In genomic region chr2:226671177-226671676, GRCh38 we compare ENCODE assay signal across 18 cellular contexts.
DNase-seq lines count a peak whose midpoint lies in the region; ATAC-seq and TF ChIP-seq lines count a peak whose summit lies in the region.
"Had no signal": no experiment of that assay in that cellular context is flagged by ENCODE, and none has a peak within 500 bp of the region (broad histone marks: within the 10 kb centered on the region; RNA-seq: fewer than 3 reads in every experiment).

No MANE protein-coding gene starts in this region.

- BruUV-seq in IMR-90 (replicated peaks; lab: Mats Ljungman, UMichigan) = no TSS peak

- dilution Hi-C loops in IMR-90 (cut with HindIII; ENCODE audit: low sequenced_read_pairs, unreplicated experiment) = no loop called here

- peaks cover 6% of the 10 kb centered on the region for H3K4me1 ChIP-seq in IMR-90 (ENCODE audit: control insufficient read depth, insufficient read depth, low read length)
- H3K4me1 ChIP-seq in psoas muscle = peaks cover 17% of the 10 kb centered on the region

- DNase-seq in IMR-90 (no peak), SKM-1 treated with dmso at 0.1 percent for 144 hours (lab: John Stamatoyannopoulos, UW; ENCODE audit: unreplicated experiment) (peak; percentile 13), left cardiac atrium (no peak), psoas muscle (no peak), GDM1 (lab: John Stamatoyannopoulos, UW) (no peak)
- no peak for DNase-seq in stimulated activated CD4-positive, alpha-beta T cell treated with anti-CD3 and anti-CD28 coated beads, Interleukin-12 subunit alpha, Interleukin-12 subunit beta, amount 100 ng/mL, for 4 hours
- no peak for DNase-seq in activated CD4-positive, alpha-beta T cell treated with anti-CD3 and anti-CD28 coated beads, Interleukin-2, amount 50 U/mL, for 48 hours
- no peak for DNase-seq in stimulated activated CD4-positive, alpha-beta T cell treated with anti-CD3 and anti-CD28 coated beads, Interleukin-2, amount 100 ng/mL, for 48 hours
- DNase-seq: aorta; cortex of kidney; DMS53; NCI-H1105 treated with DMSO at 0.1 percent for 48 hours; stimulated activated naive CD4-positive, alpha-beta T cell treated with Interleukin-2 at 50 U/mL for 16 hours had no signal

- no peaks in the 10 kb centered on the region for H3K9me1 ChIP-seq in IMR-90 (ENCODE audit: insufficient read depth, low read length)

- H4K91ac ChIP-seq in IMR-90 (ENCODE audit: insufficient read depth, low read depth, low read length) = no peak overlapping the region

- POLR2A ChIA-PET in IMR-90 (lab: Charles Lee; ENCODE audit: unreplicated experiment) = no interaction called here

- no peak overlapping the region for H3K4ac ChIP-seq in IMR-90 (ENCODE audit: low read depth, low read length)

- no peak overlapping the region for H2BK5ac ChIP-seq in IMR-90 (ENCODE audit: low read depth, low read length, poor library complexity, severe bottlenecking)

- CTCF ChIA-PET in IMR-90 (lab: Yijun Ruan, JAX) = no interaction called here

- H3K4me2 ChIP-seq in IMR-90 (ENCODE audit: low read depth, low read length) = no peak overlapping the region

- H2BK15ac ChIP-seq in IMR-90 (ENCODE audit: low read depth, low read length) = 0 out of 3 replicates have a peak overlapping the region, but pooled peaks have one; percentile 17

- no peak overlapping the region for H3K18ac ChIP-seq in IMR-90 (ENCODE audit: low read depth, low read length)

- TF ChIP-seq CTCF in IMR-90 (conservative IDR thresholded peaks at IDR 0.05; ENCODE audit: low read depth, low read length) (no peak), psoas muscle (IDR thresholded peaks at IDR 0.05) (no peak)

- H3K36me3 ChIP-seq in IMR-90 (ENCODE audit: control insufficient read depth, insufficient read depth, low read length) = no peaks in the 10 kb centered on the region
- H3K36me3 ChIP-seq in psoas muscle (ENCODE audit: insufficient read depth in 1 of 2, low read depth in 1 of 2) = no peaks in the 10 kb centered on the region
- H3K36me3 ChIP-seq: BLaER1 treated with 17β-estradiol and CSF1 and Interleukin-3, amounts not matched to agents 10 nM and 100 nM had no signal

- H2BK120ac ChIP-seq in IMR-90 (ENCODE audit: low read depth, low read length) = no peak overlapping the region

- TF ChIP-seq RAD21 in IMR-90 (IDR thresholded peaks at IDR 0.05; ENCODE audit: low read length) = no peak

- no peak overlapping the region for H2BK20ac ChIP-seq in IMR-90 (ENCODE audit: low read depth, low read length)

- H3K79me1 ChIP-seq in IMR-90 (ENCODE audit: low read depth in 1 of 2, low read length in 2 of 2) = no peaks in the 10 kb centered on the region

- no peaks in the 10 kb centered on the region for H4K20me1 ChIP-seq in IMR-90 (ENCODE audit: insufficient read depth, low read length)
- H4K20me1 ChIP-seq: BLaER1 treated with 17β-estradiol and CSF1 and Interleukin-3, amounts not matched to agents 10 nM and 100 nM had no signal

- intact Hi-C loops in IMR-90 (cut with micrococcal nuclease) = no loop called here
- intact Hi-C loops in left cardiac atrium (cut with DNase I) = no loop called here
- intact Hi-C loops in psoas muscle (cut with DNase I) = no loop called here

- H2AK9ac ChIP-seq in IMR-90 (replicated peaks; ENCODE audit: low read depth, low read length, poor library complexity) = no peak overlapping the region

- H3K14ac ChIP-seq in IMR-90 (replicated peaks; ENCODE audit: low read depth, low read length) = no peak overlapping the region

- ATAC-seq in IMR-90 (ENCODE audit: low read depth) (no peak), left cardiac atrium (peak; percentile 7 to 80), psoas muscle (peak; percentile 60 to 81 (median 72))
- ATAC-seq: activated T-helper 17 cell treated with anti-CD3 and anti-CD28 coated beads, Interleukin-2, amount 50 U/mL, for 72 hours; SK-N-SH treated with all-trans-retinoic acid at 6 μM for 48 hours had no signal

- H3K27me3 ChIP-seq in IMR-90 (ENCODE audit: control insufficient read depth, insufficient read depth, low read length) = no peaks in the 10 kb centered on the region
- no peaks in the 10 kb centered on the region for H3K27me3 ChIP-seq in psoas muscle (ENCODE audit: insufficient read depth in 3 of 3, low read length in 2 of 3)

- no peak overlapping the region for H4K5ac ChIP-seq in IMR-90 (ENCODE audit: low read depth, low read length)

- no peak overlapping the region for H4K8ac ChIP-seq in IMR-90 (ENCODE audit: low read depth in 2 of 2, low read length in 2 of 2)

- no peak overlapping the region for H3K9ac ChIP-seq in IMR-90 (ENCODE audit: low read depth, low read length)
- H3K9ac ChIP-seq: BLaER1 treated with 17β-estradiol and CSF1 and Interleukin-3, amounts not matched to agents 10 nM and 100 nM had no signal

- H2AFZ ChIP-seq in IMR-90 (replicated peaks; ENCODE audit: low read length, poor library complexity) = no peak overlapping the region

- H3K56ac ChIP-seq in IMR-90 (ENCODE audit: extremely low read depth, insufficient read depth, low read length) = no peak overlapping the region

- no peaks in the 10 kb centered on the region for H3K9me3 ChIP-seq in IMR-90 (ENCODE audit: control insufficient read depth, insufficient read depth, low read length)
- H3K9me3 ChIP-seq in psoas muscle = no peaks in the 10 kb centered on the region

- H3K27ac ChIP-seq in IMR-90 (ENCODE audit: insufficient read depth, low read length) (no peak overlapping the region), psoas muscle (peak overlapping the region; percentile 76)
- H3K27ac ChIP-seq: BLaER1 treated with 17β-estradiol and CSF1 and Interleukin-3, amounts not matched to agents 10 nM and 100 nM; VCaP had no signal

- no peak overlapping the region for H3K4me3 ChIP-seq in IMR-90 (ENCODE audit: insufficient read depth, low read depth, low read length)
- H3K4me3 ChIP-seq in psoas muscle = no peak overlapping the region
- H3K4me3 ChIP-seq: BLaER1 treated with 17β-estradiol and CSF1 and Interleukin-3, amounts not matched to agents 10 nM and 100 nM; lung had no signal

- no CpG with 5 or more reads among the region's 4 CpGs for WGBS in IMR-90 (ENCODE audit: extremely low coverage in 2 of 2, insufficient read length in 1 of 2), 2 experiments
- 20 to 33% (median 20%) methylated on average over 4 of the region's 4 CpGs for WGBS in psoas muscle, 3 donors

- in situ Hi-C loops in IMR-90 (cut with MboI; ENCODE audit: low sequenced_read_pairs) = no loop called here

- no peak overlapping the region for H3K23ac ChIP-seq in IMR-90 (ENCODE audit: low read depth, low read length)

- H2AK5ac ChIP-seq in IMR-90 (ENCODE audit: low read depth, low read length) = no peak overlapping the region

- TF ChIP-seq POLR2A in IMR-90 (IDR thresholded peaks at IDR 0.05; ENCODE audit: low read depth, low read length) = no peak

TF ChIP-seq in IMR-90, 13 proteins besides CTCF, POLR2A, EP300 and RAD21:
- TF ChIP-seq NFE2L2 (IDR thresholded peaks at IDR 0.05; ENCODE audit: low read depth, low read length) (no peak), BHLHE40 (IDR thresholded peaks at IDR 0.05; ENCODE audit: low read depth, low read length) (no peak), MXI1 (IDR thresholded peaks at IDR 0.05; ENCODE audit: borderline replicate concordance, low read depth, low read length) (no peak), CEBPB (IDR thresholded peaks at IDR 0.05; ENCODE audit: low read depth, low read length) (peak; percentile 66)
